ENCODE assay signal across 8 cellular contexts in genomic region chr5:173643964-173644363, GRCh38.
DNase-seq lines count a peak whose midpoint lies in the region; ATAC-seq and TF ChIP-seq lines count a peak whose summit lies in the region.

No MANE protein-coding gene starts in this region.

- H3K27ac ChIP-seq in OCI-LY3 (ENCODE audit: low read length): no peak overlapping the region

- no peaks in the 10 kb centered on the region for H3K36me3 ChIP-seq in OCI-LY3 (replicated peaks; ENCODE audit: low read depth, low read length)

- H4K20me1 ChIP-seq in OCI-LY3 (ENCODE audit: insufficient read depth, low read length): no peaks in the 10 kb centered on the region

- H3K9me3 ChIP-seq in OCI-LY3 (ENCODE audit: insufficient read depth, low read length): no peaks in the 10 kb centered on the region

- peak; percentile 68 to 76 for DNase-seq in NCI-H524 (lab: John Stamatoyannopoulos, UW)
- DNase-seq in NCI-H524 treated with DMSO at 0.1 percent for 48 hours (lab: John Stamatoyannopoulos, UW): no peak
- peak; percentile 48 for DNase-seq in midbrain (lab: John Stamatoyannopoulos, UW)
- DNase-seq in activated CD4-positive, alpha-beta T cell treated with anti-CD3 and anti-CD28 coated beads for 1 hour: no peak
- no peak for DNase-seq in GM19240 (ENCODE audit: insufficient read length, low spot score)

- peaks cover 20% of the 10 kb centered on the region for H3K4me1 ChIP-seq in OCI-LY3 (ENCODE audit: low read length)

- ATAC-seq in HG03159 (IDR thresholded peaks at IDR 0.05; ENCODE audit: unreplicated experiment): peak; percentile 81
- no peak for ATAC-seq in HG03139 (IDR thresholded peaks at IDR 0.05; ENCODE audit: unreplicated experiment)

- TF ChIP-seq CTCF in OCI-LY3 (IDR thresholded peaks at IDR 0.05; ENCODE audit: low read depth, low read length): no peak

- H3K4me3 ChIP-seq in OCI-LY3 (ENCODE audit: low read length): no peak overlapping the region

- H3K27me3 ChIP-seq in OCI-LY3 (ENCODE audit: low read depth, low read length): no peaks in the 10 kb centered on the region

- no peaks in the 10 kb centered on the region for H3K79me2 ChIP-seq in OCI-LY3 (ENCODE audit: low read length)

- no peak overlapping the region for H3K9ac ChIP-seq in OCI-LY3 (ENCODE audit: low read length)

- H2AFZ ChIP-seq in OCI-LY3 (ENCODE audit: low read depth, low read length): no peak overlapping the region

- H3K4me2 ChIP-seq in OCI-LY3 (ENCODE audit: low read length): peak overlapping the region; percentile 22

Comparison
In these comparisons a context has a peak if more than half of its experiments do, and no peak if none do; other contexts are left out.
1. DNase-seq: peak in NCI-H524 (2 of 2) and midbrain (single experiment); none in NCI-H524 treated with DMSO at 0.1 percent for 48 hours (single experiment), activated CD4-positive, alpha-beta T cell treated with anti-CD3 and anti-CD28 coated beads for 1 hour (single experiment) and GM19240 (single experiment).